Comparison of ENCODE assay signal across 22 cellular contexts in genomic region chr5:28403846-28404245, GRCh38.
A peak's percentile ranks its signal among the peaks of the same experiment; 100 is the strongest.
DNase-seq lines count a peak whose midpoint lies in the region; ATAC-seq, FAIRE-seq and TF ChIP-seq lines count a peak whose summit lies in the region.
"Had no signal": no experiment of that assay in that cellular context is flagged by ENCODE, and none has a peak within 500 bp of the region (broad histone marks: within the 10 kb centered on the region; RNA-seq: fewer than 3 reads in every experiment).

No MANE protein-coding gene starts in this region.

- H3K36me3 Mint-ChIP-seq in Calu3 (ENCODE audit: insufficient read depth, unreplicated experiment), result no peaks in the 10 kb centered on the region
- H3K36me3 Mint-ChIP-seq: activated naive CD8-positive, alpha-beta T cell treated with anti-CD3 and anti-CD28 coated beads for 36 hours; CD8-positive, alpha-beta T cell had no signal

- H3K27me3 Mint-ChIP-seq in Calu3 (ENCODE audit: unreplicated experiment), result no peaks in the 10 kb centered on the region
- H3K27me3 Mint-ChIP-seq: activated naive CD8-positive, alpha-beta T cell treated with anti-CD3 and anti-CD28 coated beads for 36 hours; dendritic cell treated with granulocyte-macrophage colony-stimulating factor and Interleukin-4, amounts not matched to agents 40 ng/mL and 50 ng/mL, for 4 days; T-helper 17 cell had no signal

- no peak overlapping the region for H2BK12ac ChIP-seq in neuronal stem cell (ENCODE audit: low read length)

- H2BK5ac ChIP-seq in neuronal stem cell (ENCODE audit: low read length), result no peak overlapping the region

- no peaks in the 10 kb centered on the region for H3K36me3 ChIP-seq in bronchial epithelial cell (ENCODE audit: control insufficient read depth, insufficient read depth, low read length)
- no peaks in the 10 kb centered on the region for H3K36me3 ChIP-seq in neuronal stem cell (replicated peaks in 1 of 2; ENCODE audit: control insufficient read depth in 2 of 2, insufficient read depth in 2 of 2, low read length in 2 of 2)
- H3K36me3 ChIP-seq: breast epithelium, gastrocnemius medialis, stomach had no signal

- H2AK5ac ChIP-seq in neuronal stem cell (ENCODE audit: low read depth, low read length), result no peak overlapping the region

- H3K9ac ChIP-seq in neuronal stem cell (ENCODE audit: low read depth, low read length, poor library complexity), result no peak overlapping the region

- no peak overlapping the region for H3K14ac ChIP-seq in neuronal stem cell (ENCODE audit: low read length)

- H3K4me1 ChIP-seq in neuronal stem cell (ENCODE audit: control insufficient read depth in 2 of 2, insufficient read depth in 1 of 2, low read depth in 1 of 2, low read length in 2 of 2), result peaks cover 17 to 35% of the 10 kb centered on the region in 2 donors
- H3K4me1 ChIP-seq: breast epithelium, gastrocnemius medialis, stomach had no signal

- no peak overlapping the region for H3K4me2 ChIP-seq in neuronal stem cell (ENCODE audit: insufficient read depth, low read length, poor library complexity, severe bottlenecking)

- H3K4me1 Mint-ChIP-seq in Calu3 (ENCODE audit: low read depth, unreplicated experiment), result no peaks in the 10 kb centered on the region
- H3K4me1 Mint-ChIP-seq: activated naive CD8-positive, alpha-beta T cell treated with anti-CD3 and anti-CD28 coated beads for 36 hours; T-helper 17 cell had no signal

- intact Hi-C loops in Calu3 (cut with micrococcal nuclease; ENCODE audit: unreplicated experiment), result no loop called here

- no peak overlapping the region for H3K27ac Mint-ChIP-seq in Calu3 (ENCODE audit: unreplicated experiment)
- H3K27ac Mint-ChIP-seq: activated naive CD8-positive, alpha-beta T cell treated with anti-CD3 and anti-CD28 coated beads for 36 hours; activated T-helper 1 cell treated with anti-CD3 and anti-CD28 coated beads, Interleukin-12 subunit alpha, Interleukin-12 subunit beta, Interleukin-2, Interleukin-4 antibody, amounts not matched to agents 30 ng/mL and 10 ng/mL and 1 ng/mL, durations not matched to agents 14 hours and 24 hours and 36 hours; CD8-positive, alpha-beta T cell; dendritic cell treated with granulocyte-macrophage colony-stimulating factor and Interleukin-4, amounts not matched to agents 40 ng/mL and 50 ng/mL, for 4 days; T-helper 17 cell had no signal

- H4K8ac ChIP-seq in neuronal stem cell (ENCODE audit: low read depth, low read length), result no peak overlapping the region

- peak overlapping the region; percentile 46 for H3K27ac ChIP-seq in neuronal stem cell (replicated peaks; ENCODE audit: low read length)
- H3K27ac ChIP-seq: breast epithelium, gastrocnemius medialis, stomach had no signal

- CTCF ChIA-PET in Calu3 (lab: Charles Lee), result interaction anchor here (0.5 to 0.6 kb wide), 2 partner anchors 424 to 536 kb away, joined by 4 read pairs; no protein-coding TSS in a partner anchor

- H3K79me1 ChIP-seq in neuronal stem cell (ENCODE audit: low read depth, low read length), result no peaks in the 10 kb centered on the region

- no peak overlapping the region for H3K4ac ChIP-seq in neuronal stem cell (ENCODE audit: low read length)

- H2BK120ac ChIP-seq in neuronal stem cell (ENCODE audit: low read depth, low read length), result no peak overlapping the region

- no peak overlapping the region for H2AFZ ChIP-seq in neuronal stem cell (ENCODE audit: low read length)

- DNase-seq in Calu3 (peak; percentile 7), NCI-H146 (lab: John Stamatoyannopoulos, UW) (peak; percentile 70), bronchial epithelial cell (ENCODE audit: low read depth) (peak; percentile 64), neuronal stem cell (ENCODE audit: low spot score) (peak; percentile 65), GDM1 (lab: John Stamatoyannopoulos, UW) (no peak), NCI-H187 treated with DMSO at 0.1 percent for 48 hours (lab: John Stamatoyannopoulos, UW) (no peak), SKM-1 treated with dmso at 0.1 percent for 144 hours (lab: John Stamatoyannopoulos, UW; ENCODE audit: unreplicated experiment) (no peak)
- DNase-seq: activated naive CD8-positive, alpha-beta T cell treated with anti-CD3 and anti-CD28 coated beads for 36 hours; CD8-positive, alpha-beta T cell; erythroblast; gastrocnemius medialis; NCI-H1436 treated with DMSO at 0.1 percent for 48 hours; NCI-H526; SHP77; stimulated activated CD4-positive, alpha-beta T cell treated with anti-CD3 and anti-CD28 coated beads, Interleukin-2, amount 100 ng/mL, for 24 hours; stomach; T-helper 17 cell had no signal

- H3K18ac ChIP-seq in neuronal stem cell (ENCODE audit: low read length), result peak overlapping the region; percentile 86

- ATAC-seq in GM21367 (IDR thresholded peaks at IDR 0.05; ENCODE audit: unreplicated experiment), result no peak
- ATAC-seq: activated CD4-positive, CD25-positive, alpha-beta regulatory T cell treated with anti-CD3 and anti-CD28 coated beads, Interleukin-2, amount 50 U/mL, for 24 hours; CD8-positive, alpha-beta T cell; gastrocnemius medialis; T-helper 17 cell had no signal

- peaks cover 0 to 30% of the 10 kb centered on the region in 2 donors for H3K9me3 ChIP-seq in neuronal stem cell (replicated peaks in 1 of 2; ENCODE audit: control insufficient read depth in 2 of 2, insufficient read depth in 1 of 2, low read depth in 1 of 2, low read length in 2 of 2)
- H3K9me3 ChIP-seq: breast epithelium, gastrocnemius medialis had no signal

- TF ChIP-seq CTCF in Calu3 (IDR thresholded peaks at IDR 0.05; ENCODE audit: unreplicated experiment) (no peak), bronchial epithelial cell (IDR thresholded peaks at IDR 0.05; ENCODE audit: insufficient read depth, low read length, severe bottlenecking) (no peak)

- no peak overlapping the region for H3K23ac ChIP-seq in neuronal stem cell (ENCODE audit: low read depth, low read length, poor library complexity)

- no peak overlapping the region for H4K91ac ChIP-seq in neuronal stem cell (ENCODE audit: low read depth, low read length, poor library complexity)

- H3K27me3 ChIP-seq in bronchial epithelial cell (ENCODE audit: control insufficient read depth, insufficient read depth, low read length) (no peaks in the 10 kb centered on the region), neuronal stem cell (ENCODE audit: control insufficient read depth in 3 of 3, insufficient read depth in 3 of 3, low read depth in 1 of 3, low read length in 3 of 3) (no peaks in the 10 kb centered on the region)
- H3K27me3 ChIP-seq: breast epithelium, gastrocnemius medialis, stomach had no signal

- no CpG with 5 or more reads among the region's 5 CpGs for WGBS in neuronal stem cell (ENCODE audit: extremely low coverage in 2 of 2, insufficient read length in 2 of 2, insufficient replicate concordance in 1 of 2), 2 donors

- H3K4me3 Mint-ChIP-seq in Calu3 (ENCODE audit: low read depth, unreplicated experiment), result no peak overlapping the region
- H3K4me3 Mint-ChIP-seq: activated naive CD8-positive, alpha-beta T cell treated with anti-CD3 and anti-CD28 coated beads for 36 hours; activated T-helper 1 cell treated with anti-CD3 and anti-CD28 coated beads, Interleukin-12 subunit alpha, Interleukin-12 subunit beta, Interleukin-2, Interleukin-4 antibody, amounts not matched to agents 30 ng/mL and 10 ng/mL and 1 ng/mL, durations not matched to agents 14 hours and 24 hours and 36 hours; CD8-positive, alpha-beta T cell; dendritic cell treated with granulocyte-macrophage colony-stimulating factor and Interleukin-4, amounts not matched to agents 40 ng/mL and 50 ng/mL, for 4 days; T-helper 17 cell had no signal

- peaks cover 11% of the 10 kb centered on the region for H3K9me3 Mint-ChIP-seq in Calu3 (ENCODE audit: low read depth, unreplicated experiment)

- FAIRE-seq in bronchial epithelial cell (lab: Jason Lieb, UNC), result no peak

- no TSS peak for BruUV-seq in Calu3 (replicated peaks; lab: Mats Ljungman, UMichigan)

- H2BK15ac ChIP-seq in neuronal stem cell (ENCODE audit: low read length), result no peak overlapping the region

- no peak overlapping the region for H3K4me3 ChIP-seq in bronchial epithelial cell (ENCODE audit: low read depth, low read length)
- no peak overlapping the region for H3K4me3 ChIP-seq in neuronal stem cell (ENCODE audit: low read length in 2 of 2)
- H3K4me3 ChIP-seq: breast epithelium, gastrocnemius medialis, stomach had no signal

Comparison
In these comparisons a context has a peak if more than half of its experiments do, and no peak if none do; other contexts are left out.
1. DNase-seq: peak in Calu3 (single experiment), NCI-H146 (single experiment), bronchial epithelial cell (single experiment) and neuronal stem cell (single experiment); none in GDM1 (single experiment), NCI-H187 treated with DMSO at 0.1 percent for 48 hours (single experiment) and SKM-1 treated with dmso at 0.1 percent for 144 hours (single experiment).